38 cellular contexts compared by ENCODE assay signal in genomic region chrX:80816051-80816450, GRCh38.
"Had no signal": no experiment of that assay in that cellular context is flagged by ENCODE, and none has a peak within 500 bp of the region (broad histone marks: within the 10 kb centered on the region; RNA-seq: fewer than 3 reads in every experiment).

No MANE protein-coding gene starts in this region.

- DNase-seq: activated CD4-positive, alpha-beta memory T cell treated with anti-CD3 and anti-CD28 coated beads, Interleukin-2, amount 10 ng/mL, durations not matched to agents 7 days and 5 days; activated CD4-positive, alpha-beta T cell treated with anti-CD3 and anti-CD28 coated beads for 1 hour; activated CD4-positive, alpha-beta T cell treated with anti-CD3 and anti-CD28 coated beads for 48 hours; activated CD4-positive, CD25-positive, alpha-beta regulatory T cell; activated CD8-positive, alpha-beta memory T cell treated with anti-CD3 and anti-CD28 coated beads for 24 hours; activated CD8-positive, alpha-beta memory T cell treated with anti-CD3 and anti-CD28 coated beads, Interleukin-2, amount 10 ng/mL, durations not matched to agents 7 days and 5 days; activated CD8-positive, alpha-beta memory T cell treated with anti-CD3 and anti-CD28 coated beads, Interleukin-2, amount 50 U/mL, for 48 hours; activated effector memory CD4-positive, alpha-beta T cell treated with Interleukin-2 at 50 U/mL for 16 hours; activated naive CD4-positive, alpha-beta T cell treated with anti-CD3 and anti-CD28 coated beads, Interleukin-2, amount 10 ng/mL, durations not matched to agents 7 days and 5 days; activated naive CD8-positive, alpha-beta T cell treated with anti-CD3 and anti-CD28 coated beads, Interleukin-2, amount 50 U/mL, for 24 hours; activated T-cell treated with anti-CD3 and anti-CD28 coated beads, Interleukin-2, amount 50 U/mL, for 48 hours; anterior cingulate cortex; caudate nucleus; cerebellar nuclear complex; MG63; NCI-H1048; NCI-H1105 treated with DMSO at 0.1 percent for 48 hours; NCI-H1436; NCI-H1694; NCI-H1930; NCI-H2081 treated with DMSO at 0.1 percent for 48 hours; NCI-H345; NCI-H524 treated with DMSO at 0.1 percent for 48 hours; NCI-H748 treated with DMSO at 0.1 percent for 48 hours; NK-92 treated with Interleukin-12 subunit alpha and Interleukin-12 subunit beta, amount 100 ng/mL, for 24 hours; PC-3; Peyer's patch; SIG-M5; SW 1271; T-helper 1 cell; T-helper 2 cell; T-helper 9 cell had no signal

- H3K9me3 ChIP-seq: MG63, Peyer's patch had no signal

- H3K4me1 ChIP-seq: Peyer's patch had no signal

- ATAC-seq: activated CD8-positive, alpha-beta memory T cell treated with anti-CD3 and anti-CD28 coated beads, Interleukin-2, amount 10 ng/mL, durations not matched to agents 7 days and 5 days; activated naive CD8-positive, alpha-beta T cell treated with anti-CD3 and anti-CD28 coated beads, Interleukin-2, amount 50 U/mL, for 24 hours; PC-3; Right ventricle myocardium inferior; SK-N-SH treated with all-trans-retinoic acid at 6 μM for 48 hours had no signal

- H3K27ac Mint-ChIP-seq: activated CD4-positive, alpha-beta memory T cell treated with anti-CD3 and anti-CD28 coated beads, Interleukin-2, amount 10 ng/mL, durations not matched to agents 7 days and 5 days; activated CD8-positive, alpha-beta memory T cell treated with anti-CD3 and anti-CD28 coated beads, Interleukin-2, amount 10 ng/mL, durations not matched to agents 7 days and 5 days; activated naive CD4-positive, alpha-beta T cell treated with anti-CD3 and anti-CD28 coated beads, Interleukin-2, amount 10 ng/mL, durations not matched to agents 7 days and 5 days; activated naive CD8-positive, alpha-beta T cell; activated naive CD8-positive, alpha-beta T cell treated with anti-CD3 and anti-CD28 coated beads, Interleukin-2, amount 50 U/mL, for 24 hours; brain had no signal

- H3K27ac ChIP-seq: Peyer's patch, RWPE1, VCaP had no signal

- H3K27me3 ChIP-seq: MG63, Peyer's patch had no signal

- H3K36me3 ChIP-seq: MG63, Peyer's patch had no signal

- H3K4me3 ChIP-seq: MG63, Peyer's patch had no signal

- H3K36me3 Mint-ChIP-seq: activated CD8-positive, alpha-beta memory T cell treated with anti-CD3 and anti-CD28 coated beads, Interleukin-2, amount 10 ng/mL, durations not matched to agents 7 days and 5 days; activated naive CD4-positive, alpha-beta T cell treated with anti-CD3 and anti-CD28 coated beads, Interleukin-2, amount 10 ng/mL, durations not matched to agents 7 days and 5 days; activated naive CD8-positive, alpha-beta T cell; brain had no signal

- H3K4me1 Mint-ChIP-seq: brain had no signal

- H3K9me3 Mint-ChIP-seq: activated CD4-positive, alpha-beta memory T cell treated with anti-CD3 and anti-CD28 coated beads, Interleukin-2, amount 10 ng/mL, durations not matched to agents 7 days and 5 days; activated naive CD4-positive, alpha-beta T cell treated with anti-CD3 and anti-CD28 coated beads, Interleukin-2, amount 10 ng/mL, durations not matched to agents 7 days and 5 days; activated naive CD8-positive, alpha-beta T cell treated with anti-CD3 and anti-CD28 coated beads, Interleukin-2, amount 50 U/mL, for 24 hours had no signal

- H3K27me3 Mint-ChIP-seq: activated CD4-positive, alpha-beta memory T cell treated with anti-CD3 and anti-CD28 coated beads, Interleukin-2, amount 10 ng/mL, durations not matched to agents 7 days and 5 days; activated CD8-positive, alpha-beta memory T cell treated with anti-CD3 and anti-CD28 coated beads, Interleukin-2, amount 10 ng/mL, durations not matched to agents 7 days and 5 days; activated naive CD4-positive, alpha-beta T cell treated with anti-CD3 and anti-CD28 coated beads, Interleukin-2, amount 10 ng/mL, durations not matched to agents 7 days and 5 days; activated naive CD8-positive, alpha-beta T cell; activated naive CD8-positive, alpha-beta T cell treated with anti-CD3 and anti-CD28 coated beads, Interleukin-2, amount 50 U/mL, for 24 hours; brain had no signal

- H3K4me3 Mint-ChIP-seq: activated CD4-positive, alpha-beta memory T cell treated with anti-CD3 and anti-CD28 coated beads, Interleukin-2, amount 10 ng/mL, durations not matched to agents 7 days and 5 days; activated CD8-positive, alpha-beta memory T cell treated with anti-CD3 and anti-CD28 coated beads, Interleukin-2, amount 10 ng/mL, durations not matched to agents 7 days and 5 days; activated naive CD4-positive, alpha-beta T cell treated with anti-CD3 and anti-CD28 coated beads, Interleukin-2, amount 10 ng/mL, durations not matched to agents 7 days and 5 days; activated naive CD8-positive, alpha-beta T cell; activated naive CD8-positive, alpha-beta T cell treated with anti-CD3 and anti-CD28 coated beads, Interleukin-2, amount 50 U/mL, for 24 hours; brain had no signal
